Comparison of ENCODE assay signal across 19 cellular contexts in the genomic region with DNA sequence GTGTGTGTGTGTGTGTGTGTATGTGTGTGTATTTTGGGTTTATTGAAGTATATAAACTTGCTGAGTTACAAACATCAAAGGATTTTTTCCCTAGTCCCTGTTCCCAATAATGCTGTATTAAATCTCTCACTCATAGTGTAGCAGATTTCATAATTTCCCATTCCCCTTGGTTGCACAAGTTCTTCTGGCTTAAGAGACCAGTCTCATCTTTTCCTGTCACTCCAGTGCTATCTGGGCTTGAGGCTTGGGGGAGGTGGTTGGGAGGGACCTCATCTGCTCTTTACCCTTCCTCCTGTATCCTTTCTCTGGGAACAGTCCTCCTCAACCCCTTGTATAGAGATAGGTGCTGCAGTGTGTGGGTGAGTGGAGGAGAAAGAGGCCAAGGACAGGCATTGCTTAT.
DNase-seq lines count a peak whose midpoint lies in the region; ATAC-seq and TF ChIP-seq lines count a peak whose summit lies in the region.
"Had no signal": no experiment of that assay in that cellular context is flagged by ENCODE, and none has a peak within 500 bp of the region (broad histone marks: within the 10 kb centered on the region; RNA-seq: fewer than 3 reads in every experiment).

No MANE protein-coding gene starts in this region.

- H3K36me3 ChIP-seq in gastroesophageal sphincter (no peaks in the 10 kb centered on the region), testis (ENCODE audit: low read depth, missing control alignments) (no peaks in the 10 kb centered on the region), left ventricle myocardium inferior (no peaks in the 10 kb centered on the region)
- H3K36me3 ChIP-seq: BLaER1, thyroid gland had no signal

- ATAC-seq in gastroesophageal sphincter, result peak; percentile 60
- ATAC-seq: activated naive CD4-positive, alpha-beta T cell treated with anti-CD3 and anti-CD28 coated beads, Interleukin-2, amount 50 U/mL, for 72 hours; effector memory CD8-positive, alpha-beta T cell; foreskin keratinocyte; natural killer cell treated with Interleukin-12 subunit alpha and Interleukin-12 subunit beta and Interleukin-15 and Interleukin-18, amount 100 ng/mL, for 72 hours; stimulated activated naive B cell treated with anti-CD40 and anti-IgM and Interleukin-4, amounts not matched to agents 10 μg/mL and 1 μg/mL and 100 μg/mL, for 72 hours had no signal

- H3K4me1 ChIP-seq in gastroesophageal sphincter (no peaks in the 10 kb centered on the region), testis (peaks cover 6% of the 10 kb centered on the region), left ventricle myocardium inferior (no peaks in the 10 kb centered on the region)
- H3K4me1 ChIP-seq: BLaER1, thyroid gland had no signal

- no peak for TF ChIP-seq CTCF in gastroesophageal sphincter (IDR thresholded peaks at IDR 0.05)
- TF ChIP-seq CTCF in testis (IDR thresholded peaks at IDR 0.05), result no peak
- TF ChIP-seq CTCF in left ventricle myocardium inferior (IDR thresholded peaks at IDR 0.05; ENCODE audit: borderline replicate concordance), result no peak

- no peak for TF ChIP-seq EP300 in gastroesophageal sphincter (IDR thresholded peaks at IDR 0.05)

- H3K4me3 ChIP-seq in gastroesophageal sphincter (no peak overlapping the region), testis (no peak overlapping the region), left ventricle myocardium inferior (no peak overlapping the region)
- H3K4me3 ChIP-seq: BLaER1, thyroid gland had no signal

- no peaks in the 10 kb centered on the region for H3K9me3 ChIP-seq in gastroesophageal sphincter
- H3K9me3 ChIP-seq in testis, result no peaks in the 10 kb centered on the region
- H3K9me3 ChIP-seq in left ventricle myocardium inferior (replicated peaks), result no peaks in the 10 kb centered on the region
- H3K9me3 ChIP-seq: BLaER1, thyroid gland had no signal

- intact Hi-C loops in testis (cut with DNase I; ENCODE audit: low total_unique reads), result no loop called here
- intact Hi-C loops in left ventricle myocardium inferior (cut with micrococcal nuclease), result no loop called here

- H3K27me3 ChIP-seq in gastroesophageal sphincter (no peaks in the 10 kb centered on the region), testis (no peaks in the 10 kb centered on the region), left ventricle myocardium inferior (ENCODE audit: low read depth) (no peaks in the 10 kb centered on the region)
- H3K27me3 ChIP-seq: BLaER1, foreskin keratinocyte, thyroid gland had no signal

- TF ChIP-seq POLR2A in gastroesophageal sphincter (IDR thresholded peaks at IDR 0.05) (no peak), testis (IDR thresholded peaks at IDR 0.05) (no peak)

- no peak overlapping the region for H3K27ac ChIP-seq in gastroesophageal sphincter
- no peak overlapping the region for H3K27ac ChIP-seq in testis
- no peak overlapping the region for H3K27ac ChIP-seq in left ventricle myocardium inferior (replicated peaks)
- H3K27ac ChIP-seq: BLaER1, foreskin keratinocyte, thyroid gland had no signal

- DNase-seq in HCEC 1CT (peak; percentile 65), amniotic epithelial cell (ENCODE audit: low read depth) (peak; percentile 95), testis (peak; percentile 32), left ventricle myocardium inferior (no peak), cortex of kidney (lab: John Stamatoyannopoulos, UW) (no peak), iPS-NIHi7 (ENCODE audit: extremely low spot score) (no peak)
- DNase-seq: activated CD4-positive, alpha-beta T cell treated with anti-CD3 and anti-CD28 coated beads for 1 hour; effector memory CD8-positive, alpha-beta T cell; foreskin keratinocyte; hypothalamus; NCI-H1417 treated with DMSO at 0.1 percent for 48 hours; NCI-H524; stimulated activated CD4-positive, alpha-beta T cell treated with anti-CD3 and anti-CD28 coated beads, Interleukin-2, amount 100 ng/mL, for 24 hours; stimulated activated naive B cell treated with anti-CD40 and anti-IgM and Interleukin-4, amounts not matched to agents 10 μg/mL and 1 μg/mL and 100 μg/mL, for 72 hours; thyroid gland had no signal

Comparison
In these comparisons a context has a peak if more than half of its experiments do, and no peak if none do; other contexts are left out.
1. DNase-seq: peak in HCEC 1CT (single experiment), amniotic epithelial cell (single experiment) and testis (single experiment); none in left ventricle myocardium inferior (single experiment), cortex of kidney (single experiment) and iPS-NIHi7 (single experiment).